8 cellular contexts compared by ENCODE assay signal in the genomic region with DNA sequence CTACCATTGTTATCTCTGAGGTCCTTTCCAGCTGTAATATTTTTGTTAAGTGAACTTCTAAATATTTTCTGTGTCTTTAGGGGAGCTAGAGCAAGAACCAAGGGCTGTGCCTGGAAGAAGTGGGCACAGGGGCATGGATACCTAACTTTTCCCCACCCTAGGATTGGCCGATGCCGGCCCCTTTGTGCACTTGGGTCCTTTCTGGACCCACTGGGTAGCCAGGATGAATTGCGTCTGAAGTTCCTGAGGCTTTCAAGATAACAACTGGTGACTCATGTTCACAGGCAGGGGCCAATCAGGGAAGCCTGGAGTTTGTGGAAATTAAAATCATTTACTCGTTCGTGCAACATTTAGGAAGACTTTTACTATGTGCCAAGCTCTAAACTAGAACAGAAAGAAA. TPM values are rescaled to one million over a fixed set of nuclear protein-coding genes. Genes with fewer than 3 reads are reported as not detected.
A peak's percentile ranks its signal among the peaks of the same experiment; 100 is the strongest.
DNase-seq lines count a peak whose midpoint lies in the region; ATAC-seq and TF ChIP-seq lines count a peak whose summit lies in the region.

No MANE protein-coding gene starts in this region.

- DNase-seq in GM06990 (ENCODE audit: extremely low read depth, insufficient read length) = no peak
- DNase-seq in RPMI7951 (ENCODE audit: low read depth) = peak; percentile 62
- DNase-seq in esophagus squamous epithelium (lab: John Stamatoyannopoulos, UW) = no peak
- no peak for DNase-seq in gastrocnemius medialis
- DNase-seq in NCI-H1105 (lab: John Stamatoyannopoulos, UW) = no peak
- no peak for DNase-seq in NCI-H2107 treated with DMSO at 0.1 percent for 48 hours (lab: John Stamatoyannopoulos, UW; ENCODE audit: unreplicated experiment)
- DNase-seq in left lobe of liver (ENCODE audit: low spot score) = no peak
- DNase-seq in NCI-H82 treated with DMSO at 0.1 percent for 48 hours (lab: John Stamatoyannopoulos, UW; ENCODE audit: unreplicated experiment) = no peak

- WGBS in esophagus squamous epithelium, 2 donors = 60 to 68% methylated on average over 5 of the region's 5 CpGs

- no peak overlapping the region for H3K27ac ChIP-seq in esophagus squamous epithelium
- H3K27ac ChIP-seq in gastrocnemius medialis = no peak overlapping the region

- intact Hi-C loops in esophagus squamous epithelium (cut with DNase I) = no loop called here
- intact Hi-C loops in gastrocnemius medialis (cut with DNase I; ENCODE audit: low total_unique reads) = loop anchor here (5.0 kb wide), 1 partner anchor 1808 kb away; the partner anchor contains the start of genes ATP5MK and PDCD11

- H3K36me3 ChIP-seq in GM06990 (ENCODE audit: control insufficient read depth, insufficient read depth, low read length) (peaks cover 2% of the 10 kb centered on the region; the same call in 1 of the 2 replicates), esophagus squamous epithelium (peaks cover 0 to 21% (median 0%) of the 10 kb centered on the region in 3 donors), gastrocnemius medialis (peaks cover 0 to 13% of the 10 kb centered on the region in 2 donors)

- ATAC-seq in gastrocnemius medialis (no peak), left lobe of liver (no peak)

- TF ChIP-seq POLR2A in esophagus squamous epithelium (IDR thresholded peaks at IDR 0.05) = no peak
- TF ChIP-seq POLR2A in gastrocnemius medialis (IDR thresholded peaks at IDR 0.05) = no peak

- in situ Hi-C loops in gastrocnemius medialis (cut with MboI; ENCODE audit: low sequenced_read_pairs in 4 of 4) = no loop called here

- H3K9me3 ChIP-seq in esophagus squamous epithelium (no peaks in the 10 kb centered on the region), gastrocnemius medialis (no peaks in the 10 kb centered on the region)

- TF ChIP-seq CTCF in GM06990 (IDR thresholded peaks at IDR 0.05; ENCODE audit: insufficient read depth, low read length, poor library complexity, severe bottlenecking) (no peak), esophagus squamous epithelium (IDR thresholded peaks at IDR 0.05) (no peak), gastrocnemius medialis (IDR thresholded peaks at IDR 0.05 in 4 of 5, conservative IDR thresholded peaks at IDR 0.05 in 1 of 5) (no peak)

- no peaks in the 10 kb centered on the region for H3K27me3 ChIP-seq in GM06990 (replicated peaks; ENCODE audit: control insufficient read depth, insufficient read depth, low read length)
- no peaks in the 10 kb centered on the region for H3K27me3 ChIP-seq in esophagus squamous epithelium
- H3K27me3 ChIP-seq in gastrocnemius medialis = no peaks in the 10 kb centered on the region

- H3K4me3 ChIP-seq in GM06990 (replicated peaks; ENCODE audit: low read depth, low read length) = peak overlapping the region; percentile 64
- H3K4me3 ChIP-seq in esophagus squamous epithelium = peak overlapping the region; percentile 77 to 98 (median 94)
- peak overlapping the region; percentile 65 to 95 (median 92) for H3K4me3 ChIP-seq in gastrocnemius medialis

- H3K4me1 ChIP-seq in esophagus squamous epithelium (peaks cover 15 to 28% (median 17%) of the 10 kb centered on the region in 3 donors), gastrocnemius medialis (peaks cover 19% of the 10 kb centered on the region in 2 donors)

RNA-seq across cellular contexts. Expression of gene DPCD, which starts 0.8 kb away (rescaled TPM):
- 65.8 and 69.5 TPM in 2 replicates for total RNA-seq in RPMI7951 (2014; rRNA removed; shearing (Covaris generic))
- total RNA-seq in esophagus squamous epithelium (10 to 100 TPM; 17.4 to 37.9 (median 28.3) TPM), gastrocnemius medialis (10 to 100 TPM; 17.8 to 38.4 (median 22.9) TPM), left lobe of liver (3.6 TPM)

RNA-seq across cellular contexts. Expression of gene POLL, which starts 0.8 kb away (rescaled TPM):
- 6.2 and 6.6 TPM in 2 replicates for total RNA-seq in RPMI7951 (2014; rRNA removed; shearing (Covaris generic))
- total RNA-seq in esophagus squamous epithelium (10 to 100 TPM; 10.5 to 23.7 (median 15.0) TPM), gastrocnemius medialis (10 to 100 TPM; 15.4 to 33.1 (median 29.4) TPM), left lobe of liver (16.6 TPM)
